In genomic region chr5:102651466-102651865, GRCh38 we compare ENCODE assay signal across 12 cellular contexts.
"Had no signal": no experiment of that assay in that cellular context is flagged by ENCODE, and none has a peak within 500 bp of the region (broad histone marks: within the 10 kb centered on the region; RNA-seq: fewer than 3 reads in every experiment).

No MANE protein-coding gene starts in this region.

- H3K36me3 ChIP-seq: cardiac muscle cell, upper lobe of left lung had no signal

- DNase-seq: activated CD4-positive, alpha-beta memory T cell treated with anti-CD3 and anti-CD28 coated beads for 36 hours; activated gamma-delta T cell; activated naive CD8-positive, alpha-beta T cell treated with anti-CD3 and anti-CD28 coated beads, Interleukin-2, amount 10 ng/mL, durations not matched to agents 7 days and 5 days; activated T-cell treated with anti-CD3 and anti-CD28 coated beads, Interleukin-2, amount 50 U/mL, for 48 hours; aorta; nephron progenitor cell; psoas muscle; stimulated activated CD4-positive, alpha-beta T cell treated with anti-CD3 and anti-CD28 coated beads, Interleukin-2, amount 100 ng/mL, for 24 hours; stimulated activated naive CD4-positive, alpha-beta T cell treated with Interleukin-2 at 50 U/mL for 16 hours; upper lobe of left lung had no signal

- H3K27ac ChIP-seq: cardiac muscle cell, hepatocyte, psoas muscle, upper lobe of left lung had no signal

- H3K4me1 ChIP-seq: psoas muscle, upper lobe of left lung had no signal

- H2AFZ ChIP-seq: hepatocyte had no signal

- H3K27me3 ChIP-seq: cardiac muscle cell, hepatocyte, upper lobe of left lung had no signal

- H3K4me3 ChIP-seq: cardiac muscle cell, hepatocyte, psoas muscle, upper lobe of left lung had no signal

- H3K4me2 ChIP-seq: hepatocyte had no signal

- H3K79me2 ChIP-seq: hepatocyte had no signal

- H3K9me3 ChIP-seq: psoas muscle, upper lobe of left lung had no signal
